In the genomic region with DNA sequence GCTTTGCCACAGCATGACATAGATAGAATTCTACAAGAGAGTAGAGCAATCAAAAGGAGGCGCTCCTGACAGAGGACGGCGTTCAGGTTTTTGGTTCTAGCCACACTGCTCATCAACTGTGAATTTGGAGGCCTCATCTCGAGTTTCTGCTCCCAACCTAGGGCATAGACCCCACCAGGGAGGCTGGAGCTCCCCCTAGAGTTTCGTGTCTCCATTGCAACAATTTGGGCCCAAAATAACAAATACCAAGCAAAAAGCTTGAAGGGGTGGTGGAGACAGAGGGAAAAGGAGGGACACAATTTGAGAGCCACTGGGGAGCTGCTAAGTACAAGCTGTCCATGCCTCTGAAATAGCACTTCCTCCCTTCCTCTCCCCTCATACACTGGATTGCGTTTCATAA, we compare ENCODE assay signal across 8 cellular contexts.
DNase-seq lines count a peak whose midpoint lies in the region; ATAC-seq, FAIRE-seq and TF ChIP-seq lines count a peak whose summit lies in the region.

No MANE protein-coding gene starts in this region.

- ATAC-seq in HG03060 (IDR thresholded peaks at IDR 0.05; ENCODE audit: low read depth, unreplicated experiment), result peak; percentile 62

- FAIRE-seq in GM18507 (lab: Jason Lieb, UNC), result peak; percentile 59

- DNase-seq in AG09309 (ENCODE audit: low read depth) (no peak), GM18507 (ENCODE audit: extremely low spot score, insufficient read length, low read depth) (no peak), NCI-H774 (lab: John Stamatoyannopoulos, UW) (peak; percentile 41), epithelial cell of esophagus (ENCODE audit: low read depth) (peak; percentile 42), retinal pigment epithelial cell (ENCODE audit: low read depth) (no peak), dermis blood vessel endothelial cell (no peak)
- DNase-seq in effector CD8-positive, alpha-beta T cell (lab: John Stamatoyannopoulos, UW), result no peak

- TF ChIP-seq CTCF in AG09309 (IDR thresholded peaks at IDR 0.05; ENCODE audit: control insufficient read depth, insufficient read depth, low read depth, low read length, missing control alignments) (peak; percentile 65), epithelial cell of esophagus (IDR thresholded peaks at IDR 0.05; ENCODE audit: insufficient read depth, low read depth, low read length, missing control alignments) (peak; percentile 80), retinal pigment epithelial cell (conservative IDR thresholded peaks at IDR 0.05; ENCODE audit: low read depth, low read length) (peak; percentile 87)

- H3K4me3 ChIP-seq in AG09309 (ENCODE audit: control insufficient read depth, low read depth, low read length), result no peak overlapping the region
- H3K4me3 ChIP-seq in epithelial cell of esophagus (ENCODE audit: low read length), result no peak overlapping the region
- H3K4me3 ChIP-seq in retinal pigment epithelial cell (ENCODE audit: low read length), result no peak overlapping the region

Comparison
In these comparisons a context has a peak if more than half of its experiments do, and no peak if none do; other contexts are left out.
1. DNase-seq: peak in NCI-H774 (single experiment) and epithelial cell of esophagus (single experiment); none in AG09309 (single experiment), GM18507 (single experiment), retinal pigment epithelial cell (single experiment), dermis blood vessel endothelial cell (single experiment) and effector CD8-positive, alpha-beta T cell (single experiment).
2. Peak in every context shown above with its lines, with median percentiles within 50 percentile points of each other: CTCF ChIP-seq.